27 cellular contexts compared by ENCODE assay signal in genomic region chr20:13756551-13756950, GRCh38.
"Had no signal": no experiment of that assay in that cellular context is flagged by ENCODE, and none has a peak within 500 bp of the region (broad histone marks: within the 10 kb centered on the region; RNA-seq: fewer than 3 reads in every experiment).

No MANE protein-coding gene starts in this region.

- H3K27me3 ChIP-seq: adrenal gland, body of pancreas, cardiac muscle cell, Peyer's patch, SJSA1 had no signal

- ATAC-seq: activated CD8-positive, alpha-beta T cell treated with anti-CD3 and anti-CD28 coated beads, Interleukin-2, amount 10 ng/mL, durations not matched to agents 7 days and 5 days; body of pancreas; SK-N-SH treated with all-trans-retinoic acid at 6 μM for 48 hours; WTC11 had no signal

- H3K4me1 ChIP-seq: adrenal gland, body of pancreas, Peyer's patch, SJSA1 had no signal

- H3K4me3 ChIP-seq: adrenal gland, body of pancreas, cardiac muscle cell, Peyer's patch, SJSA1 had no signal

- H3K27ac ChIP-seq: adrenal gland, body of pancreas, cardiac muscle cell, Peyer's patch, RWPE1, SJSA1 had no signal

- DNase-seq: activated CD4-positive, alpha-beta T cell treated with anti-CD3 and anti-CD28 coated beads for 48 hours; activated CD4-positive, alpha-beta T cell treated with anti-CD3 and anti-CD28 coated beads, Interleukin-2, amount 50 U/mL, for 4 hours; activated CD4-positive, CD25-positive, alpha-beta regulatory T cell treated with anti-CD3 and anti-CD28 coated beads, Interleukin-2, amount 50 U/mL, for 72 hours; activated CD8-positive, alpha-beta memory T cell treated with anti-CD3 and anti-CD28 coated beads, Interleukin-2, amount 50 U/mL, for 48 hours; activated CD8-positive, alpha-beta T cell treated with anti-CD3 and anti-CD28 coated beads, Interleukin-2, amount 10 ng/mL, durations not matched to agents 7 days and 5 days; activated naive CD4-positive, alpha-beta T cell treated with anti-CD3 and anti-CD28 coated beads, Interleukin-2, amount 50 U/mL, for 16 hours; activated naive CD8-positive, alpha-beta T cell treated with anti-CD3 and anti-CD28 coated beads, Interleukin-2, amount 10 ng/mL, durations not matched to agents 7 days and 5 days; activated T-cell treated with anti-CD3 and anti-CD28 coated beads, Interleukin-2, amount 50 U/mL, for 1 hour; adrenal gland; anterior cingulate cortex; body of pancreas; MM.1S; NCI-H1105; NCI-H1436; NCI-H1694 treated with DMSO at 0.1 percent for 48 hours; NCI-H2029 treated with DMSO at 0.1 percent for 48 hours; NCI-H345; NCI-H510A; NCI-H69; Peyer's patch; Right ventricle myocardium superior; SW 1271 had no signal

- H3K36me3 ChIP-seq: Peyer's patch had no signal

- H3K9me3 ChIP-seq: adrenal gland, body of pancreas, Peyer's patch, SJSA1 had no signal
